ENCODE assay signal across 8 cellular contexts in genomic region chr19:39506944-39507714, GRCh38. TPM values are rescaled to one million over a fixed set of nuclear protein-coding genes. Genes with fewer than 3 reads are reported as not detected.
DNase-seq lines count a peak whose midpoint lies in the region; ATAC-seq and TF ChIP-seq lines count a peak whose summit lies in the region.

No MANE protein-coding gene starts in this region.

- H3K9me3 ChIP-seq in esophagus muscularis mucosa (peaks cover 0 to 3% (median 0%) of the 10 kb centered on the region in 4 donors), neuronal stem cell (replicated peaks in 1 of 2; ENCODE audit: control insufficient read depth in 2 of 2, insufficient read depth in 1 of 2, low read depth in 1 of 2, low read length in 2 of 2) (peaks cover 0 to 10% of the 10 kb centered on the region in 2 donors), upper lobe of right lung (no peaks in the 10 kb centered on the region)

- ATAC-seq in GM18907 (IDR thresholded peaks at IDR 0.05; ENCODE audit: unreplicated experiment) (peak; percentile 50), upper lobe of right lung (peak; percentile 62)

- peak overlapping the region; percentile 56 for H2BK15ac ChIP-seq in neuronal stem cell (ENCODE audit: low read length)

- no peak overlapping the region for H4K91ac ChIP-seq in neuronal stem cell (ENCODE audit: low read depth, low read length, poor library complexity)

- H3K27me3 ChIP-seq in esophagus muscularis mucosa (peaks cover 0 to 100% (median 57%) of the 10 kb centered on the region in 4 donors), neuronal stem cell (ENCODE audit: control insufficient read depth in 3 of 3, insufficient read depth in 3 of 3, low read depth in 1 of 3, low read length in 3 of 3) (peaks cover 10 to 58% (median 52%) of the 10 kb centered on the region in 3 experiments), upper lobe of right lung (peaks cover 61% of the 10 kb centered on the region)

- H3K4me3 ChIP-seq in AG04449 (ENCODE audit: low read depth, low read length) = peak overlapping the region; percentile 65
- peak overlapping the region; percentile 43 to 53 (median 44) for H3K4me3 ChIP-seq in esophagus muscularis mucosa
- peak overlapping the region; percentile 47 to 82 for H3K4me3 ChIP-seq in neuronal stem cell (ENCODE audit: low read length in 2 of 2)
- H3K4me3 ChIP-seq in upper lobe of right lung = peak overlapping the region; percentile 40

- no peak overlapping the region for H3K14ac ChIP-seq in neuronal stem cell (ENCODE audit: low read length)

- DNase-seq in AG04449 (ENCODE audit: low read depth, low spot score) = no peak
- peak; percentile 60 for DNase-seq in NCI-H446 treated with DMSO at 0.1 percent for 48 hours (lab: John Stamatoyannopoulos, UW)
- DNase-seq in activated CD8-positive, alpha-beta memory T cell treated with anti-CD3 and anti-CD28 coated beads for 48 hours (ENCODE audit: low read depth in 2 of 3, low spot score in 2 of 3) = peak in 2 of 3 experiments; percentile 23 to 48
- DNase-seq in esophagus muscularis mucosa (ENCODE audit: extremely low spot score) = no peak
- peak; percentile 71 for DNase-seq in neuronal stem cell (ENCODE audit: low spot score)
- DNase-seq in upper lobe of right lung = no peak
- DNase-seq in NCI-H226 = no peak

- H3K4ac ChIP-seq in neuronal stem cell (ENCODE audit: low read length) = no peak overlapping the region

- TF ChIP-seq EP300 in esophagus muscularis mucosa (IDR thresholded peaks at IDR 0.05) = no peak

- H3K4me2 ChIP-seq in neuronal stem cell (ENCODE audit: insufficient read depth, low read length, poor library complexity, severe bottlenecking) = peak overlapping the region; percentile 93

- peak overlapping the region; percentile 32 for H3K23ac ChIP-seq in neuronal stem cell (ENCODE audit: low read depth, low read length, poor library complexity)

- H3K18ac ChIP-seq in neuronal stem cell (ENCODE audit: low read length) = peak overlapping the region; percentile 93

- TF ChIP-seq CTCF in AG04449 (IDR thresholded peaks at IDR 0.05; ENCODE audit: insufficient read depth, low read length, missing control alignments) (no peak), esophagus muscularis mucosa (IDR thresholded peaks at IDR 0.05) (no peak), upper lobe of right lung (IDR thresholded peaks at IDR 0.05) (no peak)

- POLR2A ChIA-PET in AG04449 (lab: Yijun Ruan, JAX) = interaction anchor here (0.6 kb wide), 1 partner anchor 72 kb away, joined by 4 read pairs; the partner anchor contains the start of gene RPS16

- WGBS in esophagus muscularis mucosa = 10% methylated on average over 20 of the region's 96 CpGs
- no CpG with 5 or more reads among the region's 96 CpGs for WGBS in neuronal stem cell (ENCODE audit: extremely low coverage in 2 of 2, insufficient read length in 2 of 2, insufficient replicate concordance in 1 of 2), 2 donors

- H2BK5ac ChIP-seq in neuronal stem cell (ENCODE audit: low read length) = peak overlapping the region; percentile 62

- H3K4me1 ChIP-seq in esophagus muscularis mucosa (peaks cover 5 to 26% (median 18%) of the 10 kb centered on the region in 4 donors), neuronal stem cell (ENCODE audit: control insufficient read depth in 2 of 2, insufficient read depth in 1 of 2, low read depth in 1 of 2, low read length in 2 of 2) (no peaks in the 10 kb centered on the region), upper lobe of right lung (no peaks in the 10 kb centered on the region)

- CTCF ChIA-PET in AG04449 (lab: Yijun Ruan, JAX) = interaction anchor here (0.9 to 1.9 kb wide), 5 partner anchors 9 to 33 kb away, joined by 3 to 6 read pairs (median 4); no protein-coding TSS in a partner anchor

- H2BK12ac ChIP-seq in neuronal stem cell (ENCODE audit: low read length) = no peak overlapping the region

- no peaks in the 10 kb centered on the region for H3K36me3 ChIP-seq in esophagus muscularis mucosa
- H3K36me3 ChIP-seq in neuronal stem cell (replicated peaks in 1 of 2; ENCODE audit: control insufficient read depth in 2 of 2, insufficient read depth in 2 of 2, low read length in 2 of 2) = no peaks in the 10 kb centered on the region
- no peaks in the 10 kb centered on the region for H3K36me3 ChIP-seq in upper lobe of right lung

- no peak overlapping the region for H3K27ac ChIP-seq in esophagus muscularis mucosa (replicated peaks in 1 of 4)
- H3K27ac ChIP-seq in neuronal stem cell (replicated peaks; ENCODE audit: low read length) = no peak overlapping the region
- H3K27ac ChIP-seq in upper lobe of right lung = no peak overlapping the region

- TF ChIP-seq POLR2A in esophagus muscularis mucosa (IDR thresholded peaks at IDR 0.05; ENCODE audit: low read depth) = no peak

- no peak overlapping the region for H4K8ac ChIP-seq in neuronal stem cell (ENCODE audit: low read depth, low read length)

- H3K9ac ChIP-seq in neuronal stem cell (ENCODE audit: low read depth, low read length, poor library complexity) = peak overlapping the region; percentile 87

- H2AFZ ChIP-seq in neuronal stem cell (ENCODE audit: low read length) = peak overlapping the region; percentile 95

- no peaks in the 10 kb centered on the region for H3K79me1 ChIP-seq in neuronal stem cell (ENCODE audit: low read depth, low read length)

- intact Hi-C loops in esophagus muscularis mucosa (cut with DNase I) (no loop called here), upper lobe of right lung (cut with DNase I) (no loop called here)

- H2BK120ac ChIP-seq in neuronal stem cell (ENCODE audit: low read depth, low read length) = no peak overlapping the region

- peak overlapping the region; percentile 3 for H2AK5ac ChIP-seq in neuronal stem cell (ENCODE audit: low read depth, low read length)

RNA-seq across cellular contexts. Expression of gene SELENOV, which starts 7.8 kb away (rescaled TPM):
- total RNA-seq in esophagus muscularis mucosa = not detected
- polyA plus RNA-seq in neuronal stem cell (2013, experiment 1 of 2) = 4.2 TPM
- 4.3 TPM for polyA plus RNA-seq in neuronal stem cell (2013, experiment 2 of 2)
- not detected for total RNA-seq in upper lobe of right lung

RNA-seq across cellular contexts. Expression of gene DLL3, which starts 8.4 kb away (rescaled TPM):
- not detected for total RNA-seq in esophagus muscularis mucosa
- 4.0 TPM for polyA plus RNA-seq in neuronal stem cell (2013, experiment 1 of 2)
- 4.0 TPM for polyA plus RNA-seq in neuronal stem cell (2013, experiment 2 of 2)
- total RNA-seq in upper lobe of right lung = not detected

RNA-seq across cellular contexts. Expression of gene EID2B, which starts 25.5 kb away (rescaled TPM):
- total RNA-seq in esophagus muscularis mucosa (1 to 10 TPM; 3.0 to 6.4 (median 6.1) TPM), upper lobe of right lung (2.4 TPM)
- polyA plus RNA-seq in neuronal stem cell (2013, experiment 1 of 2) = 9.6 TPM
- 10.4 TPM for polyA plus RNA-seq in neuronal stem cell (2013, experiment 2 of 2)

RNA-seq across cellular contexts. Expression of gene TIMM50, which starts 26.5 kb away (rescaled TPM):
- total RNA-seq in esophagus muscularis mucosa = 10 to 100 TPM; 36.1 to 58.0 (median 51.3) TPM
- polyA plus RNA-seq in neuronal stem cell (2013, experiment 1 of 2) = 67.0 TPM
- 62.8 TPM for polyA plus RNA-seq in neuronal stem cell (2013, experiment 2 of 2)
- total RNA-seq in upper lobe of right lung = 43.9 TPM

RNA-seq across cellular contexts. Expression of gene EID2, which starts 32.8 kb away (rescaled TPM):
- total RNA-seq in esophagus muscularis mucosa = 10 to 100 TPM; 13.9 to 26.4 (median 18.9) TPM
- 27.4 TPM for polyA plus RNA-seq in neuronal stem cell (2013, experiment 1 of 2)
- polyA plus RNA-seq in neuronal stem cell (2013, experiment 2 of 2) = 28.6 TPM
- 13.5 TPM for total RNA-seq in upper lobe of right lung

Comparison
In these comparisons a context has a peak if more than half of its experiments do, and no peak if none do; other contexts are left out.
1. DNase-seq: peak in NCI-H446 treated with DMSO at 0.1 percent for 48 hours (single experiment), activated CD8-positive, alpha-beta memory T cell treated with anti-CD3 and anti-CD28 coated beads for 48 hours (2 of 3) and neuronal stem cell (single experiment); none in AG04449 (single experiment), esophagus muscularis mucosa (single experiment), upper lobe of right lung (single experiment) and NCI-H226 (single experiment).
2. Peak in every context shown above with its lines, with median percentiles within 50 percentile points of each other: H3K4me3 ChIP-seq.